20 cellular contexts compared by ENCODE assay signal in genomic region chr1:234845836-234846235, GRCh38.
A peak's percentile ranks its signal among the peaks of the same experiment; 100 is the strongest.
DNase-seq lines count a peak whose midpoint lies in the region; ATAC-seq and TF ChIP-seq lines count a peak whose summit lies in the region.
"Had no signal": no experiment of that assay in that cellular context is flagged by ENCODE, and none has a peak within 500 bp of the region (broad histone marks: within the 10 kb centered on the region; RNA-seq: fewer than 3 reads in every experiment).

No MANE protein-coding gene starts in this region.

- peak overlapping the region; percentile 49 for H3K4me3 Mint-ChIP-seq in activated T-cell treated with anti-CD3 and anti-CD28 coated beads, Interleukin-2, amount 50 U/mL, for 4 hours
- no peak overlapping the region for H3K4me3 Mint-ChIP-seq in osteocyte (ENCODE audit: unreplicated experiment)
- H3K4me3 Mint-ChIP-seq: WTC11 had no signal

- H3K9me2 ChIP-seq in Loucy (replicated peaks; ENCODE audit: low read depth, low read length) = no peaks in the 10 kb centered on the region

- H3K27me3 Mint-ChIP-seq in activated T-cell treated with anti-CD3 and anti-CD28 coated beads, Interleukin-2, amount 50 U/mL, for 4 hours (ENCODE audit: low read depth) = no peaks in the 10 kb centered on the region
- no peaks in the 10 kb centered on the region for H3K27me3 Mint-ChIP-seq in osteocyte (ENCODE audit: unreplicated experiment)
- H3K27me3 Mint-ChIP-seq: T-cell had no signal

- peak overlapping the region; percentile 66 for H3K4me3 ChIP-seq in Loucy (ENCODE audit: low read length, poor library complexity, severe bottlenecking)
- H3K4me3 ChIP-seq: left lung, mucosa of descending colon, transverse colon had no signal

- no peaks in the 10 kb centered on the region for H3K36me3 ChIP-seq in Loucy (ENCODE audit: insufficient read depth, low read length)
- H3K36me3 ChIP-seq: left lung, transverse colon had no signal

- no peaks in the 10 kb centered on the region for H3K27me3 ChIP-seq in Loucy (ENCODE audit: insufficient read depth, low read length, poor library complexity, severe bottlenecking)
- H3K27me3 ChIP-seq: left lung, transverse colon had no signal

- no peaks in the 10 kb centered on the region for H3K36me3 Mint-ChIP-seq in activated T-cell treated with anti-CD3 and anti-CD28 coated beads, Interleukin-2, amount 50 U/mL, for 4 hours (ENCODE audit: insufficient read depth)
- H3K36me3 Mint-ChIP-seq in activated naive CD4-positive, alpha-beta T cell treated with anti-CD3 and anti-CD28 coated beads, Interleukin-2, amount 50 U/mL, for 72 hours = peaks cover 0 to 5% of the 10 kb centered on the region in 2 donors
- H3K36me3 Mint-ChIP-seq in osteocyte (ENCODE audit: unreplicated experiment) = peaks cover 3% of the 10 kb centered on the region
- H3K36me3 Mint-ChIP-seq: T-cell, WTC11 had no signal

- ATAC-seq in activated T-cell treated with anti-CD3 and anti-CD28 coated beads, Interleukin-2, amount 50 U/mL, for 4 hours = no peak
- no peak for ATAC-seq in activated naive CD4-positive, alpha-beta T cell treated with anti-CD3 and anti-CD28 coated beads, Interleukin-2, amount 50 U/mL, for 72 hours
- no peak for ATAC-seq in activated CD4-positive, CD25-positive, alpha-beta regulatory T cell treated with anti-CD3 and anti-CD28 coated beads, Interleukin-2, amount 50 U/mL, for 24 hours
- ATAC-seq: mucosa of descending colon, Right ventricle myocardium inferior, WTC11 had no signal

- TF ChIP-seq CTCF in Loucy (conservative IDR thresholded peaks at IDR 0.05; ENCODE audit: low read length) (no peak), osteocyte (IDR thresholded peaks at IDR 0.05) (no peak)

- DNase-seq in activated T-cell treated with anti-CD3 and anti-CD28 coated beads, Interleukin-2, amount 50 U/mL, for 4 hours = no peak
- DNase-seq in activated T-cell treated with anti-CD3 and anti-CD28 coated beads, Interleukin-2, amount 50 U/mL, for 1 hour = no peak
- DNase-seq in activated naive CD4-positive, alpha-beta T cell treated with anti-CD3 and anti-CD28 coated beads, Interleukin-2, amount 50 U/mL, for 72 hours (ENCODE audit: low spot score in 2 of 2) = no peak
- no peak for DNase-seq in osteocyte (ENCODE audit: extremely low spot score, unreplicated experiment)
- no peak for DNase-seq in globus pallidus (ENCODE audit: low spot score)
- DNase-seq in AML-193 (lab: John Stamatoyannopoulos, UW) = no peak
- DNase-seq: amniotic stem cell; Caco-2; EL; left lung; mucosa of descending colon; NCI-H1092; NCI-H524; stimulated activated CD4-positive, alpha-beta T cell treated with anti-CD3 and anti-CD28 coated beads, Interleukin-12 subunit alpha, Interleukin-12 subunit beta, amount 100 ng/mL, for 4 hours; transverse colon had no signal

- H3F3A ChIP-seq in Loucy (ENCODE audit: low read depth) = peaks cover 15% of the 10 kb centered on the region

- H3K9me3 Mint-ChIP-seq in activated T-cell treated with anti-CD3 and anti-CD28 coated beads, Interleukin-2, amount 50 U/mL, for 4 hours = no peaks in the 10 kb centered on the region
- H3K9me3 Mint-ChIP-seq in activated naive CD4-positive, alpha-beta T cell treated with anti-CD3 and anti-CD28 coated beads, Interleukin-2, amount 50 U/mL, for 72 hours = no peaks in the 10 kb centered on the region
- peaks cover 10% of the 10 kb centered on the region for H3K9me3 Mint-ChIP-seq in osteocyte (ENCODE audit: unreplicated experiment)
- H3K9me3 Mint-ChIP-seq: T-cell had no signal

- H3K9ac ChIP-seq in Loucy (ENCODE audit: low read depth, low read length, poor library complexity, severe bottlenecking) = peak overlapping the region; percentile 76

- H3K27ac Mint-ChIP-seq in activated naive CD4-positive, alpha-beta T cell treated with anti-CD3 and anti-CD28 coated beads, Interleukin-2, amount 50 U/mL, for 72 hours = peak overlapping the region; percentile 69 to 88
- peak overlapping the region; percentile 92 for H3K27ac Mint-ChIP-seq in osteocyte (ENCODE audit: unreplicated experiment)
- H3K27ac Mint-ChIP-seq: WTC11 had no signal

- H4K20me1 ChIP-seq in Loucy (ENCODE audit: insufficient read depth, low read length, poor library complexity, severe bottlenecking) = no peaks in the 10 kb centered on the region

- H3K4me1 ChIP-seq in Loucy (ENCODE audit: insufficient read depth, low read length, poor library complexity, severe bottlenecking) = peaks cover 64% of the 10 kb centered on the region
- H3K4me1 ChIP-seq: Caco-2 had no signal

- H3K79me2 ChIP-seq in Loucy (ENCODE audit: insufficient read depth, low read length) = no peaks in the 10 kb centered on the region

- H3K4me1 Mint-ChIP-seq in activated T-cell treated with anti-CD3 and anti-CD28 coated beads, Interleukin-2, amount 50 U/mL, for 4 hours (ENCODE audit: low read depth) = peaks cover 77% of the 10 kb centered on the region
- peaks cover 57% of the 10 kb centered on the region for H3K4me1 Mint-ChIP-seq in osteocyte (ENCODE audit: unreplicated experiment)

- no peaks in the 10 kb centered on the region for H3K9me3 ChIP-seq in Loucy (ENCODE audit: insufficient read depth, low read depth, low read length)
- H3K9me3 ChIP-seq: Caco-2, left lung, mucosa of descending colon, transverse colon had no signal

- no peak overlapping the region for H2AFZ ChIP-seq in Loucy (ENCODE audit: low read length)

- H3K4me2 ChIP-seq in Loucy (ENCODE audit: low read depth, low read length, poor library complexity, severe bottlenecking) = peak overlapping the region; percentile 84
